Comparison of ENCODE assay signal across 1 cellular context in the genomic region with DNA sequence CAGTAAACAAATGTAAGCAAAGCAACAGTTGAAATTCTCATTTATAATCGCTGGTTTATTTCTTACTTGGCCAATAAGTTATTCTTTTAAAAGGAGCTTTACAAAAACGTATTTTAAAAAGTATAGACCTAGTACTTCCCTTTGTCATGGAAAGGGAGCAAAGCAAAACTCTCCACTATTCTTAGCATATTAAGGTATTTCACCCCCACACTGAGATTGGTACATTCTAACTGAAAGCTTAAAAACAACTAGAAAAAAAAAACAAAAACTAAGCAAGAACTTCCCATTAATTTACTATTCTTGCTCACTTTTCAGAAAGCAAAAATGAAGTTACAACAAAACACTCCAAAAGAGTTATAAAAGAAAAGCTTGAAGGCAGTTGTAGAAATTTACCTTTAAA.
TF ChIP-seq lines count a peak whose summit lies in the region.

No MANE protein-coding gene starts in this region.

TF ChIP-seq in H1, 55 proteins besides CTCF, POLR2A, EP300 and RAD21:
- no peak for TF ChIP-seq KDM4A (IDR thresholded peaks at IDR 0.05; ENCODE audit: low read depth, low read length, severe bottlenecking)
- no peak for TF ChIP-seq KDM5A (IDR thresholded peaks at IDR 0.05; ENCODE audit: low read length)
- TF ChIP-seq HDAC6 (IDR thresholded peaks at IDR 0.05; ENCODE audit: low read depth, low read length): no peak
